ENCODE assay signal across 10 cellular contexts in genomic region chr18:79575891-79576685, GRCh38.
A peak's percentile ranks its signal among the peaks of the same experiment; 100 is the strongest.
DNase-seq lines count a peak whose midpoint lies in the region; ATAC-seq and TF ChIP-seq lines count a peak whose summit lies in the region.
"Had no signal": no experiment of that assay in that cellular context is flagged by ENCODE, and none has a peak within 500 bp of the region (broad histone marks: within the 10 kb centered on the region; RNA-seq: fewer than 3 reads in every experiment).

No MANE protein-coding gene starts in this region.

- intact Hi-C loops in prostate gland (cut with DNase I) = no loop called here

- no peak overlapping the region for H3K4me3 Mint-ChIP-seq in T-helper 2 cell treated with Interferon-gamma antibody and Interleukin-4, amounts not matched to agents 5 μg/mL and 100 μg/mL, for 36 hours

- DNase-seq in ELF-1 (ENCODE audit: low read depth, low spot score) (peak; percentile 54), NCI-H69 (lab: John Stamatoyannopoulos, UW) (peak; percentile 68), fibroblast of the aortic adventitia (ENCODE audit: low read depth) (peak; percentile 16), prostate gland (ENCODE audit: low spot score) (peak; percentile 75), NAMALWA (ENCODE audit: low spot score) (no peak)
- DNase-seq in T-helper 2 cell treated with Interferon-gamma antibody and Interleukin-4, amounts not matched to agents 5 μg/mL and 100 μg/mL, for 36 hours (ENCODE audit: low spot score) = no peak
- DNase-seq in stimulated activated CD4-positive, alpha-beta T cell treated with anti-CD3 and anti-CD28 coated beads, Interleukin-4, amount 100 ng/mL, for 1 hour = no peak

- H3K4me3 ChIP-seq in fibroblast of the aortic adventitia (ENCODE audit: low read depth, low read length) (no peak overlapping the region), prostate gland (peak overlapping the region in 1 of 2 donors; percentile 1)
- H3K4me3 ChIP-seq: tibial artery had no signal

- no peak for ATAC-seq in HG02973 (IDR thresholded peaks at IDR 0.05; ENCODE audit: unreplicated experiment)
- ATAC-seq: HCT116 had no signal

- peak overlapping the region; percentile 52 to 69 for H3K27ac ChIP-seq in prostate gland

- no peaks in the 10 kb centered on the region for H3K27me3 Mint-ChIP-seq in T-helper 2 cell treated with Interferon-gamma antibody and Interleukin-4, amounts not matched to agents 5 μg/mL and 100 μg/mL, for 36 hours (ENCODE audit: low read depth)

- WGBS in prostate gland = 38% methylated on average over 37 of the region's 44 CpGs

- H3K9me3 ChIP-seq in prostate gland = no peaks in the 10 kb centered on the region

- peaks cover 17% of the 10 kb centered on the region for H3K9me3 Mint-ChIP-seq in T-helper 2 cell treated with Interferon-gamma antibody and Interleukin-4, amounts not matched to agents 5 μg/mL and 100 μg/mL, for 36 hours

- peaks cover 9% of the 10 kb centered on the region for H3K36me3 Mint-ChIP-seq in T-helper 2 cell treated with Interferon-gamma antibody and Interleukin-4, amounts not matched to agents 5 μg/mL and 100 μg/mL, for 36 hours (ENCODE audit: low read depth)

- no peak for TF ChIP-seq POLR2A in prostate gland (IDR thresholded peaks at IDR 0.05)

- H3K36me3 ChIP-seq in prostate gland = no peaks in the 10 kb centered on the region
- H3K36me3 ChIP-seq: tibial artery had no signal

- H3K27me3 ChIP-seq in prostate gland (replicated peaks; ENCODE audit: insufficient read depth) = no peaks in the 10 kb centered on the region
- H3K27me3 ChIP-seq: tibial artery had no signal

- H3K4me1 Mint-ChIP-seq in T-helper 2 cell treated with Interferon-gamma antibody and Interleukin-4, amounts not matched to agents 5 μg/mL and 100 μg/mL, for 36 hours (ENCODE audit: low read depth) = peaks cover 6% of the 10 kb centered on the region

- H3K27ac Mint-ChIP-seq in T-helper 2 cell treated with Interferon-gamma antibody and Interleukin-4, amounts not matched to agents 5 μg/mL and 100 μg/mL, for 36 hours = no peak overlapping the region

- peaks cover 13% of the 10 kb centered on the region for H3K4me1 ChIP-seq in prostate gland (replicated peaks)

- TF ChIP-seq CTCF in fibroblast of the aortic adventitia (IDR thresholded peaks at IDR 0.05; ENCODE audit: insufficient read depth, low read length) = no peak
- TF ChIP-seq CTCF in prostate gland (IDR thresholded peaks at IDR 0.05) = peak in 2 of 4 experiments; percentile 32 to 40

Comparison
In these comparisons a context has a peak if more than half of its experiments do, and no peak if none do; other contexts are left out.
1. DNase-seq: peak in ELF-1 (single experiment), NCI-H69 (single experiment), fibroblast of the aortic adventitia (single experiment) and prostate gland (single experiment); none in NAMALWA (single experiment), T-helper 2 cell treated with Interferon-gamma antibody and Interleukin-4, amounts not matched to agents 5 μg/mL and 100 μg/mL, for 36 hours (single experiment) and stimulated activated CD4-positive, alpha-beta T cell treated with anti-CD3 and anti-CD28 coated beads, Interleukin-4, amount 100 ng/mL, for 1 hour (single experiment).